Comparison of ENCODE assay signal across 18 cellular contexts in the genomic region with DNA sequence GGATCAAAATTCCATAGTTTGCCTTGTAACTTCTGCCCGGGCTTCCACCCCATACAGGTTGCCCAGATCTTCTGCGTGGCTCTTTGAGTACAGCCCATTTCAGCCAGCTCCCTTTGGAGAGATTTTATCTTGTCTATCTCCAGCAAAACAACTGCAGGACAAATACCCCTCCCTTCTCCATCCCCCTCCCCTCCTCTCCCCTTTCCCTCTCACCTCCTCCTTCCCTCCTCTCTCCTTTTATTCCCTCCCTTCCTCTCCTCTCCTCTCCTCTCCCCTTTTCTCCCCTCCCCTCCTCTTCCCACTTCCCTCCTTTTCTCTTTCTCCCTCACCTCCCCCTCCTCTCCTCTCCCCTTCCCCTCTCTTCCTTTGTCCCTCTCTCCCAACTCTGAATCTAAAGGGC. TPM values are rescaled to one million over a fixed set of nuclear protein-coding genes. Genes with fewer than 3 reads are reported as not detected.
DNase-seq lines count a peak whose midpoint lies in the region; ATAC-seq and TF ChIP-seq lines count a peak whose summit lies in the region.
"Had no signal": no experiment of that assay in that cellular context is flagged by ENCODE, and none has a peak within 500 bp of the region (broad histone marks: within the 10 kb centered on the region; RNA-seq: fewer than 3 reads in every experiment).

No MANE protein-coding gene starts in this region.

- in situ Hi-C loops in IMR-90 (cut with MboI; ENCODE audit: low sequenced_read_pairs): no loop called here

- CTCF ChIA-PET in IMR-90 (lab: Yijun Ruan, JAX): interaction anchor here (1.5 to 2.5 kb wide), 2 partner anchors 133 to 139 kb away, joined by 3 to 17 read pairs; no protein-coding TSS in a partner anchor

- no peak overlapping the region for H3K14ac ChIP-seq in IMR-90 (replicated peaks; ENCODE audit: low read depth, low read length)

- ATAC-seq in IMR-90 (ENCODE audit: low read depth) (no peak), HG03135 (IDR thresholded peaks at IDR 0.05; ENCODE audit: unreplicated experiment) (no peak), HG03159 (IDR thresholded peaks at IDR 0.05; ENCODE audit: unreplicated experiment) (no peak)

- 72% methylated on average over 2 of the region's 2 CpGs; no CpG with 5 or more reads in 1 of the 2 experiments for WGBS in IMR-90 (ENCODE audit: extremely low coverage in 2 of 2, insufficient read length in 1 of 2), 2 experiments
- no CpG with 5 or more reads among the region's 2 CpGs for WGBS in mesendoderm (ENCODE audit: extremely low coverage, insufficient coverage, low lambda C conversion rate)

- POLR2A ChIA-PET in IMR-90 (lab: Charles Lee; ENCODE audit: unreplicated experiment): no interaction called here

- intact Hi-C loops in IMR-90 (cut with micrococcal nuclease): loop anchor here (2.0 kb wide), 1 partner anchor 105 kb away; no protein-coding TSS in a partner anchor

- peak overlapping the region in 2 of 11 experiments; percentile 1 to 21; a peak in 1 of 22 replicates for H3K27ac ChIP-seq in BLaER1 treated with 17β-estradiol and CSF1 and Interleukin-3, amounts not matched to agents 10 nM and 100 nM
- H3K27ac ChIP-seq in IMR-90 (ENCODE audit: insufficient read depth, low read length) (no peak overlapping the region), mesendoderm (ENCODE audit: low read depth, low read length) (peak overlapping the region; percentile 72), subcutaneous abdominal adipose tissue (ENCODE audit: low read depth, low read length) (peak overlapping the region; percentile 18)
- H3K27ac ChIP-seq: SJSA1 had no signal

- peak overlapping the region; percentile 49 for H4K91ac ChIP-seq in IMR-90 (ENCODE audit: insufficient read depth, low read depth, low read length)

- H2BK20ac ChIP-seq in IMR-90 (ENCODE audit: low read depth, low read length): peak overlapping the region; percentile 9

- H3K9me1 ChIP-seq in IMR-90 (ENCODE audit: insufficient read depth, low read length): peaks cover 4% of the 10 kb centered on the region

- no TSS peak for BruUV-seq in IMR-90 (replicated peaks; lab: Mats Ljungman, UMichigan)

- no peak for TF ChIP-seq POLR2A in IMR-90 (IDR thresholded peaks at IDR 0.05; ENCODE audit: low read depth, low read length)

- H4K20me1 ChIP-seq in BLaER1 treated with 17β-estradiol and CSF1 and Interleukin-3, amounts not matched to agents 10 nM and 100 nM: peaks cover 0 to 18% (median 0%) of the 10 kb centered on the region in 11 experiments; a peak in 4 of 22 replicates
- no peaks in the 10 kb centered on the region; the same call in 1 of the 2 replicates for H4K20me1 ChIP-seq in IMR-90 (ENCODE audit: insufficient read depth, low read length)

- H2AK9ac ChIP-seq in IMR-90 (replicated peaks; ENCODE audit: low read depth, low read length, poor library complexity): no peak overlapping the region

- H3K4me3 ChIP-seq in BLaER1 treated with 17β-estradiol and CSF1 and Interleukin-3, amounts not matched to agents 10 nM and 100 nM: no peak overlapping the region
- H3K4me3 ChIP-seq in IMR-90 (ENCODE audit: insufficient read depth, low read depth, low read length) (no peak overlapping the region), mesendoderm (ENCODE audit: low read length) (no peak overlapping the region), subcutaneous abdominal adipose tissue (ENCODE audit: low read depth in 1 of 5, low read length in 5 of 5) (no peak overlapping the region)
- H3K4me3 ChIP-seq: HAP-1, SJSA1 had no signal

- peak overlapping the region; percentile 4 for H3K4ac ChIP-seq in IMR-90 (ENCODE audit: low read depth, low read length)
- no peak overlapping the region for H3K4ac ChIP-seq in mesendoderm (ENCODE audit: low read depth, low read length)

- H4K5ac ChIP-seq in IMR-90 (ENCODE audit: low read depth, low read length) (peak overlapping the region; percentile 60), mesendoderm (ENCODE audit: low read length) (no peak overlapping the region)

- H2BK15ac ChIP-seq in IMR-90 (ENCODE audit: low read depth, low read length): no peak overlapping the region; the same call in 2 of the 3 replicates
- H2BK15ac ChIP-seq in mesendoderm (replicated peaks; ENCODE audit: low read depth): no peak overlapping the region

- peaks cover 15 to 52% (median 43%) of the 10 kb centered on the region in 10 experiments for H3K4me1 ChIP-seq in BLaER1 treated with 17β-estradiol and CSF1 and Interleukin-3, amounts not matched to agents 10 nM and 100 nM
- H3K4me1 ChIP-seq in IMR-90 (ENCODE audit: control insufficient read depth, insufficient read depth, low read length) (peaks cover 14% of the 10 kb centered on the region), mesendoderm (ENCODE audit: control insufficient read depth, low read depth, low read length) (peaks cover 11% of the 10 kb centered on the region), subcutaneous abdominal adipose tissue (ENCODE audit: control insufficient read depth in 5 of 5, insufficient read depth in 5 of 5, low read length in 5 of 5) (peaks cover 13 to 39% (median 37%) of the 10 kb centered on the region in 5 donors)
- H3K4me1 ChIP-seq: BE2C, HAP-1 had no signal

- H3K9ac ChIP-seq in BLaER1 treated with 17β-estradiol and CSF1 and Interleukin-3, amounts not matched to agents 10 nM and 100 nM: no peak overlapping the region
- H3K9ac ChIP-seq in IMR-90 (ENCODE audit: low read depth, low read length) (no peak overlapping the region), mesendoderm (ENCODE audit: low read length) (no peak overlapping the region), subcutaneous abdominal adipose tissue (ENCODE audit: low read length in 5 of 5) (no peak overlapping the region)

- H3K79me2 ChIP-seq in mesendoderm (ENCODE audit: control insufficient read depth, insufficient read depth, low read length): no peaks in the 10 kb centered on the region

- H3K18ac ChIP-seq in IMR-90 (ENCODE audit: low read depth, low read length) (peak overlapping the region; percentile 57; the same call in 1 of the 2 replicates), mesendoderm (ENCODE audit: low read length) (peak overlapping the region; percentile 23)

- H3K36me3 ChIP-seq in BLaER1 treated with 17β-estradiol and CSF1 and Interleukin-3, amounts not matched to agents 10 nM and 100 nM: no peaks in the 10 kb centered on the region
- H3K36me3 ChIP-seq in IMR-90 (ENCODE audit: control insufficient read depth, insufficient read depth, low read length): peaks cover 55% of the 10 kb centered on the region; the same call in 1 of the 2 replicates
- no peaks in the 10 kb centered on the region for H3K36me3 ChIP-seq in mesendoderm (ENCODE audit: control insufficient read depth, insufficient read depth, low read length)
- peaks cover 5 to 72% (median 68%) of the 10 kb centered on the region in 5 donors for H3K36me3 ChIP-seq in subcutaneous abdominal adipose tissue (ENCODE audit: control insufficient read depth in 5 of 5, insufficient read depth in 5 of 5, low read length in 5 of 5)
- H3K36me3 ChIP-seq: BE2C, HAP-1, SJSA1 had no signal

- no peak for TF ChIP-seq RAD21 in IMR-90 (IDR thresholded peaks at IDR 0.05; ENCODE audit: low read length)

- H3K23ac ChIP-seq in IMR-90 (ENCODE audit: low read depth, low read length) (no peak overlapping the region; the same call in 1 of the 2 replicates), mesendoderm (ENCODE audit: low read length) (no peak overlapping the region)

- H3K56ac ChIP-seq in IMR-90 (ENCODE audit: extremely low read depth, insufficient read depth, low read length) (no peak overlapping the region), mesendoderm (ENCODE audit: low read length) (peak overlapping the region; percentile 63)

- peak overlapping the region; percentile 35; the same call in 1 of the 2 replicates for H2AK5ac ChIP-seq in IMR-90 (ENCODE audit: low read depth, low read length)
- no peak overlapping the region for H2AK5ac ChIP-seq in mesendoderm (ENCODE audit: low read length)

- DNase-seq in IMR-90: no peak
- no peak for DNase-seq in mesendoderm
- DNase-seq in NOMO-1 (lab: John Stamatoyannopoulos, UW; ENCODE audit: unreplicated experiment in 2 of 2): no peak
- DNase-seq: BE2C; CD4-positive, alpha-beta T cell; DMS79; NCI-H1694; NCI-H2081 treated with DMSO at 0.1 percent for 48 hours; NCI-H2171 treated with DMSO at 0.1 percent for 48 hours; NCI-H446; NCI-H526; OCI-M1 had no signal

- dilution Hi-C loops in IMR-90 (cut with HindIII; ENCODE audit: low sequenced_read_pairs, unreplicated experiment): no loop called here

- H4K8ac ChIP-seq in IMR-90 (ENCODE audit: low read depth in 2 of 2, low read length in 2 of 2): no peak overlapping the region; a peak in 1 of 4 replicates
- no peak overlapping the region for H4K8ac ChIP-seq in mesendoderm (ENCODE audit: low read depth, low read length)

- peaks cover 0 to 5% (median 0%) of the 10 kb centered on the region in 11 experiments; a peak in 1 of 22 replicates for H3K9me3 ChIP-seq in BLaER1 treated with 17β-estradiol and CSF1 and Interleukin-3, amounts not matched to agents 10 nM and 100 nM (replicated peaks in 1 of 11)
- no peaks in the 10 kb centered on the region for H3K9me3 ChIP-seq in IMR-90 (ENCODE audit: control insufficient read depth, insufficient read depth, low read length)
- H3K9me3 ChIP-seq in subcutaneous abdominal adipose tissue (ENCODE audit: control insufficient read depth in 5 of 5, low read length in 5 of 5): no peaks in the 10 kb centered on the region
- H3K9me3 ChIP-seq: BE2C, HAP-1, SJSA1 had no signal

- H2AFZ ChIP-seq in IMR-90 (replicated peaks; ENCODE audit: low read length, poor library complexity): no peak overlapping the region

- no peak overlapping the region for H2BK5ac ChIP-seq in IMR-90 (ENCODE audit: low read depth, low read length, poor library complexity, severe bottlenecking)
- H2BK5ac ChIP-seq in mesendoderm (ENCODE audit: low read length): peak overlapping the region; percentile 21

- peaks cover 16 to 57% (median 20%) of the 10 kb centered on the region in 11 experiments for H3K27me3 ChIP-seq in BLaER1 treated with 17β-estradiol and CSF1 and Interleukin-3, amounts not matched to agents 10 nM and 100 nM
- H3K27me3 ChIP-seq in IMR-90 (ENCODE audit: control insufficient read depth, insufficient read depth, low read length): no peaks in the 10 kb centered on the region
- H3K27me3 ChIP-seq in mesendoderm (ENCODE audit: insufficient read depth, low read length, poor library complexity): no peaks in the 10 kb centered on the region
- H3K27me3 ChIP-seq in subcutaneous abdominal adipose tissue (ENCODE audit: control insufficient read depth in 5 of 5, insufficient read depth in 4 of 5, low read length in 5 of 5): no peaks in the 10 kb centered on the region
- H3K27me3 ChIP-seq: SJSA1 had no signal

- H3K79me1 ChIP-seq in IMR-90 (ENCODE audit: low read depth in 1 of 2, low read length in 2 of 2) (peaks cover 0 to 3% of the 10 kb centered on the region in 2 experiments; a peak in 1 of 4 replicates), mesendoderm (ENCODE audit: low read length) (no peaks in the 10 kb centered on the region)

- H3K4me2 ChIP-seq in BLaER1 treated with 17β-estradiol and CSF1 and Interleukin-3, amounts not matched to agents 10 nM and 100 nM: peak overlapping the region; percentile 1 to 84 (median 65); a peak in 19 of 22 replicates
- H3K4me2 ChIP-seq in IMR-90 (ENCODE audit: low read depth, low read length) (no peak overlapping the region), mesendoderm (ENCODE audit: low read length) (no peak overlapping the region)

- H2BK120ac ChIP-seq in IMR-90 (ENCODE audit: low read depth, low read length) (peak overlapping the region; percentile 17; the same call in 1 of the 2 replicates), mesendoderm (ENCODE audit: low read depth, low read length) (no peak overlapping the region)

- no peak for TF ChIP-seq CTCF in IMR-90 (conservative IDR thresholded peaks at IDR 0.05; ENCODE audit: low read depth, low read length)

RNA-seq across cellular contexts. Expression of a gene that starts 58.2 kb away (rescaled TPM):
- 1.9 and 2.2 TPM in 2 replicates for total RNA-seq in IMR-90 (2012; rRNA removed)
- 3.1 and 3.7 TPM in 2 replicates for polyA plus RNA-seq in IMR-90 (2012; rRNA removed)
- 1.9 and 4.0 TPM in 2 replicates for polyA plus RNA-seq in IMR-90 (2012; cell fraction: cytosol; rRNA removed)
- polyA plus RNA-seq in IMR-90 (2012; cell fraction: nucleus; rRNA removed; ENCODE audit: low replicate concordance): 4.3 and 4.6 TPM in 2 replicates
- polyA plus RNA-seq in mesendoderm (2013, experiment 1 of 2): 0.22 TPM
- polyA plus RNA-seq in mesendoderm (2013, experiment 2 of 2): 0.32 TPM
- total RNA-seq: CD4-positive, alpha-beta T cell had no signal

Comparison
In these comparisons a context has a peak if more than half of its experiments do, and no peak if none do; other contexts are left out.
1. H3K4me2 ChIP-seq: peak in BLaER1 treated with 17β-estradiol and CSF1 and Interleukin-3, amounts not matched to agents 10 nM and 100 nM (11 of 11); none in IMR-90 (single experiment) and mesendoderm (single experiment).